In the genomic region with DNA sequence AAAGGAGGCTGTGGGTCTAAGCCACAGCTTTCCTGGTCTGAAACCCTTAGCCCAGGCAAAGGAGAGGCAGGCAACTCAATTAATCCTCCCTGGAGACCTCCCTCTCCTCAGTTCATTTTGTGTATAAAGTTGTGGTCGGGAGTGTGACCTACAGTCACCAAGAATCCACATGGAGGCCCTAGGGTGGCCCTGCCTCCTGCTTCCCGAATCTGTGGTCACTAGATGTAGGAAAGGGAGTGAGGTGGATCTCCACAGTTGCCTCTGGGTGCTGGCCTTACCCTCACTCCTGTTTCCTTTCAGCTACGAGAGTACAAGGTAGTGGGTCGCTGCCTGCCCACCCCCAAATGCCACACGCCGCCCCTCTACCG, we compare ENCODE assay signal across 8 cellular contexts. TPM values are rescaled to one million over a fixed set of nuclear protein-coding genes. Genes with fewer than 3 reads are reported as not detected.
A peak's percentile ranks its signal among the peaks of the same experiment; 100 is the strongest.
DNase-seq lines count a peak whose midpoint lies in the region; ATAC-seq and TF ChIP-seq lines count a peak whose summit lies in the region.

No MANE protein-coding gene starts in this region.

- peaks cover 13% of the 10 kb centered on the region for H3K4me1 ChIP-seq in HAP-1
- peaks cover 0 to 35% (median 8%) of the 10 kb centered on the region in 3 donors for H3K4me1 ChIP-seq in gastroesophageal sphincter
- H3K4me1 ChIP-seq in skeletal muscle tissue (ENCODE audit: control insufficient read depth in 3 of 3, insufficient read depth in 3 of 3, low read length in 3 of 3): peaks cover 31 to 53% (median 51%) of the 10 kb centered on the region in 3 donors
- H3K4me1 ChIP-seq in mucosa of descending colon (ENCODE audit: low read depth): peaks cover 52% of the 10 kb centered on the region

- H3K36me3 ChIP-seq in HAP-1 (replicated peaks): peaks cover 59% of the 10 kb centered on the region
- peaks cover 0 to 48% of the 10 kb centered on the region in 2 donors for H3K36me3 ChIP-seq in gastroesophageal sphincter
- H3K36me3 ChIP-seq in skeletal muscle tissue (ENCODE audit: control insufficient read depth in 3 of 3, insufficient read depth in 3 of 3, low read length in 3 of 3): peaks cover 37 to 47% (median 44%) of the 10 kb centered on the region in 3 donors
- H3K36me3 ChIP-seq in mucosa of descending colon (ENCODE audit: low read depth): peaks cover 5% of the 10 kb centered on the region

- 0% methylated on average over 1 of the region's 7 CpGs; no CpG with 5 or more reads in 1 of the 2 donors for WGBS in gastroesophageal sphincter (ENCODE audit: low coverage in 1 of 2), 2 donors

- DNase-seq in HAP-1 (ENCODE audit: low spot score in 2 of 2) (no peak), mucosa of descending colon (no peak), HCEC 1CT (no peak), NCI-H2227 treated with DMSO at 0.1 percent for 48 hours (lab: John Stamatoyannopoulos, UW) (no peak)

- intact Hi-C loops in mucosa of descending colon (cut with DNase I, micrococcal nuclease): no loop called here

- in situ Hi-C loops in HAP-1 (cut with MboI; ENCODE audit: low sequenced_read_pairs): no loop called here

- TF ChIP-seq EP300 in gastroesophageal sphincter (IDR thresholded peaks at IDR 0.05): no peak

- ATAC-seq in gastroesophageal sphincter (no peak), GM21367 (IDR thresholded peaks at IDR 0.05; ENCODE audit: unreplicated experiment) (no peak), mucosa of descending colon (no peak)

- TF ChIP-seq POLR2A in gastroesophageal sphincter (IDR thresholded peaks at IDR 0.05): no peak

- no peaks in the 10 kb centered on the region for H3K27me3 ChIP-seq in HAP-1 (ENCODE audit: low read depth)
- no peaks in the 10 kb centered on the region for H3K27me3 ChIP-seq in gastroesophageal sphincter
- no peaks in the 10 kb centered on the region for H3K27me3 ChIP-seq in skeletal muscle tissue (ENCODE audit: control insufficient read depth in 3 of 3, insufficient read depth in 3 of 3, low read length in 3 of 3)

- TF ChIP-seq CTCF in WI38 (IDR thresholded peaks at IDR 0.05; ENCODE audit: low read depth, low read length): no peak
- no peak for TF ChIP-seq CTCF in gastroesophageal sphincter (IDR thresholded peaks at IDR 0.05)
- no peak for TF ChIP-seq CTCF in mucosa of descending colon (IDR thresholded peaks at IDR 0.05)

- H3K9ac ChIP-seq in skeletal muscle tissue (ENCODE audit: low read depth in 1 of 3, low read length in 3 of 3): peak overlapping the region; percentile 85 to 97 (median 97)

- peak overlapping the region in 3 of 4 donors; percentile 86 to 94 (median 89) for H3K27ac ChIP-seq in gastroesophageal sphincter
- H3K27ac ChIP-seq in skeletal muscle tissue (ENCODE audit: low read depth, low read length): peak overlapping the region; percentile 90

- H3K4me3 ChIP-seq in HAP-1 (peak overlapping the region; percentile 98), WI38 (ENCODE audit: low read depth, low read length) (peak overlapping the region; percentile 100), gastroesophageal sphincter (peak overlapping the region; percentile 93 to 98), skeletal muscle tissue (ENCODE audit: low read length in 3 of 3) (peak overlapping the region; percentile 82 to 99 (median 97)), mucosa of descending colon (no peak overlapping the region)

- H3K9me3 ChIP-seq in HAP-1 (no peaks in the 10 kb centered on the region), gastroesophageal sphincter (no peaks in the 10 kb centered on the region), skeletal muscle tissue (ENCODE audit: control insufficient read depth in 3 of 3, low read length in 3 of 3) (no peaks in the 10 kb centered on the region), mucosa of descending colon (no peaks in the 10 kb centered on the region)

RNA-seq across cellular contexts. Expression of gene RPL18A, which starts 1.3 kb away (rescaled TPM):
- total RNA-seq in gastroesophageal sphincter (1,000 to 10,000 TPM in 3 of 4 donors, 100 to 1,000 TPM in 1; 799 to 1,594 (median 1,135) TPM), skeletal muscle tissue (1,370 TPM), mucosa of descending colon (1,000 to 10,000 TPM; 1,368 to 1,650 (median 1,462) TPM)

RNA-seq across cellular contexts. Expression of gene SLC5A5, which starts 10.8 kb away (rescaled TPM):
- total RNA-seq in gastroesophageal sphincter (under 1 TPM in 1 of 4 donors, not detected in 3; 0.16 TPM), skeletal muscle tissue (not detected), mucosa of descending colon (under 1 TPM in 1 of 3 donors, not detected in 2; 0.19 TPM)

RNA-seq across cellular contexts. Expression of gene JAK3, which starts 13.2 kb away (rescaled TPM):
- total RNA-seq in gastroesophageal sphincter (1 to 10 TPM; 1.2 to 5.9 (median 2.3) TPM), skeletal muscle tissue (2.1 TPM), mucosa of descending colon (1 to 10 TPM; 3.1 to 9.1 (median 5.4) TPM)

RNA-seq across cellular contexts. Expression of gene INSL3, which starts 39.7 kb away (rescaled TPM):
- total RNA-seq in gastroesophageal sphincter (not detected), skeletal muscle tissue (not detected), mucosa of descending colon (not detected)
